Comparison of ENCODE assay signal across 29 cellular contexts in genomic region chr4:81522711-81523110, GRCh38.
"Had no signal": no experiment of that assay in that cellular context is flagged by ENCODE, and none has a peak within 500 bp of the region (broad histone marks: within the 10 kb centered on the region; RNA-seq: fewer than 3 reads in every experiment).

No MANE protein-coding gene starts in this region.

- H3K4me3 ChIP-seq: breast epithelium, coronary artery, SK-N-MC had no signal

- H3K27ac Mint-ChIP-seq: activated CD4-positive, alpha-beta memory T cell treated with anti-CD3 and anti-CD28 coated beads, Interleukin-2, amount 10 ng/mL, durations not matched to agents 7 days and 5 days; activated CD4-positive, alpha-beta T cell treated with anti-CD3 and anti-CD28 coated beads for 36 hours; activated naive CD4-positive, alpha-beta T cell treated with anti-CD3 and anti-CD28 coated beads, Interleukin-2, amount 50 U/mL, for 24 hours; T-cell had no signal

- H3K36me3 ChIP-seq: breast epithelium had no signal

- H3K4me1 ChIP-seq: breast epithelium had no signal

- H3K36me3 Mint-ChIP-seq: T-cell had no signal

- H3K27me3 Mint-ChIP-seq: activated CD4-positive, alpha-beta memory T cell treated with anti-CD3 and anti-CD28 coated beads, Interleukin-2, amount 10 ng/mL, durations not matched to agents 7 days and 5 days; activated CD4-positive, alpha-beta T cell treated with anti-CD3 and anti-CD28 coated beads for 36 hours; activated naive CD4-positive, alpha-beta T cell treated with anti-CD3 and anti-CD28 coated beads, Interleukin-2, amount 50 U/mL, for 24 hours; T-cell had no signal

- H3K9me3 Mint-ChIP-seq: activated naive CD4-positive, alpha-beta T cell treated with anti-CD3 and anti-CD28 coated beads, Interleukin-2, amount 50 U/mL, for 24 hours had no signal

- H3K4me1 Mint-ChIP-seq: activated CD4-positive, alpha-beta memory T cell treated with anti-CD3 and anti-CD28 coated beads, Interleukin-2, amount 10 ng/mL, durations not matched to agents 7 days and 5 days; activated CD4-positive, alpha-beta T cell treated with anti-CD3 and anti-CD28 coated beads for 36 hours; activated naive CD4-positive, alpha-beta T cell treated with anti-CD3 and anti-CD28 coated beads, Interleukin-2, amount 50 U/mL, for 24 hours had no signal

- H3K27ac ChIP-seq: breast epithelium, coronary artery, SK-N-MC, VCaP had no signal

- DNase-seq: activated CD4-positive, alpha-beta memory T cell treated with anti-CD3 and anti-CD28 coated beads, Interleukin-2, amount 10 ng/mL, durations not matched to agents 7 days and 5 days; activated CD4-positive, alpha-beta T cell treated with anti-CD3 and anti-CD28 coated beads for 36 hours; activated CD4-positive, alpha-beta T cell treated with anti-CD3 and anti-CD28 coated beads, Interleukin-2, amount 50 U/mL, for 1 hour; activated naive CD4-positive, alpha-beta T cell; activated T-cell treated with anti-CD3 and anti-CD28 coated beads for 4 hours; activated T-cell treated with anti-CD3 and anti-CD28 coated beads, Interleukin-2, amount 50 U/mL, for 48 hours; aorta; central memory CD4-positive, alpha-beta T cell; NCI-H1092; NCI-H1417 treated with DMSO at 0.1 percent for 48 hours; NCI-H1694; NCI-H2029; NCI-H2107; NCI-H2171 treated with DMSO at 0.1 percent for 48 hours; NCI-H226; NCI-H526; NCI-H82; NK-92 treated with Interleukin-12 subunit alpha and Interleukin-12 subunit beta, amount 100 ng/mL, for 24 hours; OCI-M1; RPMI8226; T-cell; T-helper 2 cell had no signal

- ATAC-seq: activated CD4-positive, alpha-beta T cell treated with anti-CD3 and anti-CD28 coated beads for 36 hours; Panc1; Right ventricle myocardium inferior; T-cell had no signal

- H3K4me3 Mint-ChIP-seq: activated CD4-positive, alpha-beta memory T cell treated with anti-CD3 and anti-CD28 coated beads, Interleukin-2, amount 10 ng/mL, durations not matched to agents 7 days and 5 days; activated CD4-positive, alpha-beta T cell treated with anti-CD3 and anti-CD28 coated beads for 36 hours; activated naive CD4-positive, alpha-beta T cell treated with anti-CD3 and anti-CD28 coated beads, Interleukin-2, amount 50 U/mL, for 24 hours; T-cell had no signal

- H3K27me3 ChIP-seq: breast epithelium had no signal
